19 cellular contexts compared by ENCODE assay signal in the genomic region with DNA sequence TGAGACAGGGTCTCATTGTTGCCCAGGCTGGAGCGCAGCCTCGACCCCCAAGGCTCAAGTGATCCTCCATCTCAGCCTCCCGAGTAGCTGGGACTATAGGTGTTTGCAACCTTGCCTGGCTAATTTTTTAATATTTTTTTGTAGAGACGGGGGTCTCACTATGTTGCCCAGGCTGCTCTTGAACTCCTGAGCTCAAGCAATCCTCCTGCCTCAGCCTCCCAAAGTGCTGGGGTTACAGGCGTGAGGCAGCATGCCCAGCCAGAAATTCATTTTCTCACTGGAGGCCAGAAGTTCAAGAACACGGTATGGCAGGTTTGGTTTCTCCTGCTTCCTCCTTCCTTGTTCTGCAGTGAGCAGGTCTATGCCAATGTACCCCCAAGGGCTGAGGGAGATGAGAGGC. TPM values are rescaled to one million over a fixed set of nuclear protein-coding genes. Genes with fewer than 3 reads are reported as not detected.
DNase-seq lines count a peak whose midpoint lies in the region; ATAC-seq and TF ChIP-seq lines count a peak whose summit lies in the region.
"Had no signal": no experiment of that assay in that cellular context is flagged by ENCODE, and none has a peak within 500 bp of the region (broad histone marks: within the 10 kb centered on the region; RNA-seq: fewer than 3 reads in every experiment).

No MANE protein-coding gene starts in this region.

- H3K4me3 ChIP-seq in endodermal cell (ENCODE audit: low read length) (no peak overlapping the region), neural cell (ENCODE audit: low read length) (peak overlapping the region; percentile 28), testis (no peak overlapping the region)

- H3K4me2 ChIP-seq in neural cell (ENCODE audit: low read length), result no peak overlapping the region

- H3K27ac ChIP-seq in endodermal cell (ENCODE audit: low read depth, low read length) (no peak overlapping the region), neural cell (ENCODE audit: low read length) (no peak overlapping the region), testis (peak overlapping the region; percentile 75 to 82)
- H3K27ac ChIP-seq: C4-2B had no signal

- H3K9ac ChIP-seq in endodermal cell (ENCODE audit: extremely low read depth, low read length, poor library complexity, severe bottlenecking), result no peak overlapping the region
- H3K9ac ChIP-seq in neural cell (ENCODE audit: low read length), result peak overlapping the region; percentile 20

- no peak for TF ChIP-seq EP300 in neural cell (conservative IDR thresholded peaks at IDR 0.05; ENCODE audit: poor library complexity, severe bottlenecking)

- POLR2A ChIA-PET in WTC11 (lab: Charles Lee), result no interaction called here

- no peaks in the 10 kb centered on the region for H3F3A ChIP-seq in neural cell (ENCODE audit: insufficient read depth, low read length, poor library complexity, severe bottlenecking)

- no peak overlapping the region for H3K4me3 Mint-ChIP-seq in WTC11
- no peak overlapping the region for H3K4me3 Mint-ChIP-seq in endodermal cell
- no peak overlapping the region for H3K4me3 Mint-ChIP-seq in HFFc6
- H3K4me3 Mint-ChIP-seq: activated naive CD4-positive, alpha-beta T cell treated with anti-CD3 and anti-CD28 coated beads, Interleukin-2, amount 10 ng/mL, durations not matched to agents 7 days and 5 days; brain had no signal

- H3K9me2 ChIP-seq in neural cell (ENCODE audit: insufficient read depth, low read length), result no peaks in the 10 kb centered on the region

- no peaks in the 10 kb centered on the region for H3K9me3 Mint-ChIP-seq in WTC11
- no peaks in the 10 kb centered on the region for H3K9me3 Mint-ChIP-seq in endodermal cell
- H3K9me3 Mint-ChIP-seq in HFFc6, result no peaks in the 10 kb centered on the region
- H3K9me3 Mint-ChIP-seq: activated naive CD4-positive, alpha-beta T cell treated with anti-CD3 and anti-CD28 coated beads, Interleukin-2, amount 10 ng/mL, durations not matched to agents 7 days and 5 days; brain had no signal

- H3K36me3 Mint-ChIP-seq in WTC11, result no peaks in the 10 kb centered on the region
- H3K36me3 Mint-ChIP-seq in endodermal cell (ENCODE audit: low read depth), result no peaks in the 10 kb centered on the region
- no peaks in the 10 kb centered on the region for H3K36me3 Mint-ChIP-seq in HFFc6 (ENCODE audit: low read depth)
- H3K36me3 Mint-ChIP-seq: activated naive CD4-positive, alpha-beta T cell treated with anti-CD3 and anti-CD28 coated beads, Interleukin-2, amount 10 ng/mL, durations not matched to agents 7 days and 5 days; brain had no signal

- H3K27me3 ChIP-seq in endodermal cell (ENCODE audit: control insufficient read depth, insufficient read depth, low read length, poor library complexity, severe bottlenecking), result no peaks in the 10 kb centered on the region
- no peaks in the 10 kb centered on the region for H3K27me3 ChIP-seq in neural cell (ENCODE audit: insufficient read depth, low read depth, low read length)
- H3K27me3 ChIP-seq in testis, result no peaks in the 10 kb centered on the region

- WGBS in endodermal cell (ENCODE audit: insufficient coverage in 1 of 2, insufficient read length in 1 of 2), 2 experiments, result 92 to 93% methylated on average over 3 to 6 of the region's 6 CpGs
- WGBS in testis, 2 donors, result 71 to 74% methylated on average over 6 of the region's 6 CpGs

- H3K9me3 ChIP-seq in endodermal cell (ENCODE audit: control insufficient read depth, low read length) (no peaks in the 10 kb centered on the region), neural cell (ENCODE audit: low read length) (no peaks in the 10 kb centered on the region), testis (no peaks in the 10 kb centered on the region)

- no peaks in the 10 kb centered on the region for H4K20me1 ChIP-seq in neural cell (ENCODE audit: insufficient read depth)

- H3K4me1 ChIP-seq in endodermal cell (ENCODE audit: control insufficient read depth, insufficient read depth, low read length) (peaks cover 10% of the 10 kb centered on the region), testis (peaks cover 16% of the 10 kb centered on the region)

- ATAC-seq in WTC11 (no peak), omental fat pad (ENCODE audit: low FRiP score) (no peak)

- H3K36me3 ChIP-seq in endodermal cell (ENCODE audit: control insufficient read depth, insufficient read depth, low read length), result no peaks in the 10 kb centered on the region
- no peaks in the 10 kb centered on the region for H3K36me3 ChIP-seq in neural cell (ENCODE audit: insufficient read depth, low read length)
- no peaks in the 10 kb centered on the region for H3K36me3 ChIP-seq in testis (ENCODE audit: low read depth, missing control alignments)

- intact Hi-C loops in testis (cut with DNase I; ENCODE audit: low total_unique reads), result no loop called here

- TF ChIP-seq CTCF in WTC11 (IDR thresholded peaks at IDR 0.05) (no peak), endodermal cell (conservative IDR thresholded peaks at IDR 0.05) (no peak), neural cell (IDR thresholded peaks at IDR 0.05; ENCODE audit: poor library complexity, severe bottlenecking) (no peak), testis (IDR thresholded peaks at IDR 0.05) (no peak), HFFc6 (IDR thresholded peaks at IDR 0.05) (no peak), omental fat pad (IDR thresholded peaks at IDR 0.05) (no peak)

- CTCF ChIA-PET in WTC11 (lab: Charles Lee), result interaction anchor here (1.0 kb wide), 1 partner anchor 172 kb away, joined by 4 read pairs; no protein-coding TSS in a partner anchor

- H3K4me1 Mint-ChIP-seq in WTC11 (peaks cover 53% of the 10 kb centered on the region), endodermal cell (peaks cover 50% of the 10 kb centered on the region), HFFc6 (ENCODE audit: low read depth) (no peaks in the 10 kb centered on the region)

- DNase-seq in WTC11 (ENCODE audit: low spot score) (no peak), endodermal cell (no peak), testis (no peak), HFFc6 (no peak), omental fat pad (ENCODE audit: low spot score) (no peak)
- no peak for DNase-seq in activated naive CD4-positive, alpha-beta T cell treated with Interleukin-2 at 50 U/mL for 16 hours
- DNase-seq: activated CD4-positive, alpha-beta T cell treated with anti-CD3 and anti-CD28 coated beads for 4 hours; activated CD8-positive, alpha-beta memory T cell treated with anti-CD3 and anti-CD28 coated beads, Interleukin-2, amount 50 U/mL, for 4 hours; activated naive CD4-positive, alpha-beta T cell treated with anti-CD3 and anti-CD28 coated beads, Interleukin-2, amount 10 ng/mL, durations not matched to agents 7 days and 5 days; DMS53; NCI-H1930; NCI-H510A; T-helper 9 cell had no signal

- TF ChIP-seq POLR2A in testis (IDR thresholded peaks at IDR 0.05), result no peak

- no peak for TF ChIP-seq RAD21 in neural cell (conservative IDR thresholded peaks at IDR 0.05)

- H2AFZ ChIP-seq in neural cell (ENCODE audit: low read depth, low read length), result peak overlapping the region; percentile 40

- H3K79me2 ChIP-seq in neural cell (replicated peaks; ENCODE audit: insufficient read depth, low read length), result no peaks in the 10 kb centered on the region

- H3K27ac Mint-ChIP-seq in WTC11 (no peak overlapping the region), endodermal cell (peak overlapping the region; percentile 19), HFFc6 (no peak overlapping the region)
- H3K27ac Mint-ChIP-seq: activated naive CD4-positive, alpha-beta T cell treated with anti-CD3 and anti-CD28 coated beads, Interleukin-2, amount 10 ng/mL, durations not matched to agents 7 days and 5 days had no signal

- no peaks in the 10 kb centered on the region; the same call in 1 of the 2 replicates for H3K27me3 Mint-ChIP-seq in WTC11 (ENCODE audit: low read depth)
- no peaks in the 10 kb centered on the region for H3K27me3 Mint-ChIP-seq in endodermal cell (ENCODE audit: insufficient read depth)
- peaks cover 11% of the 10 kb centered on the region for H3K27me3 Mint-ChIP-seq in HFFc6 (ENCODE audit: insufficient read depth)
- H3K27me3 Mint-ChIP-seq: brain had no signal

TF ChIP-seq in WTC11, 78 proteins besides CTCF, POLR2A, EP300 and RAD21 (continues in another document):
- TF ChIP-seq TEAD1 (CRISPR knock-in tag; IDR thresholded peaks at IDR 0.05), result no peak

RNA-seq across cellular contexts. Expression of gene RNASE1, which starts 3.7 kb away (rescaled TPM):
- total RNA-seq in WTC11 (2021) (3.4 to 6.2 TPM (median 4.7 TPM) in 3 replicates), endodermal cell (10 to 100 TPM in 1 of 2 donors, 1 to 10 TPM in 1; 9.9 to 10.7 TPM), testis (1,000 to 10,000 TPM; 2,192 to 2,939 TPM), omental fat pad (1,000 to 10,000 TPM in 3 of 4 donors, 100 to 1,000 TPM in 1; 999 to 1,585 (median 1,253) TPM)
- 41.2 TPM for polyA plus RNA-seq in endodermal cell (2013, experiment 1 of 2)
- 25.8 TPM for polyA plus RNA-seq in endodermal cell (2013, experiment 2 of 2)
- polyA plus RNA-seq in neural cell (0.64 TPM in 1 of 2 replicates, not detected in the other), testis (ENCODE audit: insufficient read depth, low read depth, low replicate concordance) (1,880 TPM)
- polyA minus RNA-seq in neural cell, result not detected in 2 replicates
- total RNA-seq in HFFc6 (2021; fragmentation: NEBNext Ultra II Directional; extraction: Animal tissue kit (Norgen Biotek cat#: 25700)), result not detected
- total RNA-seq: OCI-LY7 had no signal

RNA-seq across cellular contexts. Expression of gene RNASE6, which starts 17.9 kb away (rescaled TPM):
- total RNA-seq in WTC11 (2021) (0.18 to 0.37 TPM (median 0.18 TPM) in 3 replicates), endodermal cell (not detected), testis (1 to 10 TPM in 1 of 2 donors, under 1 TPM in 1; 0.71 to 7.4 TPM), omental fat pad (10 to 100 TPM; 18.0 to 48.5 (median 30.1) TPM)
- not detected for polyA plus RNA-seq in endodermal cell (2013, experiment 1 of 2)
- polyA plus RNA-seq in endodermal cell (2013, experiment 2 of 2), result 0.33 TPM
- polyA plus RNA-seq in neural cell (not detected in 2 replicates), testis (ENCODE audit: insufficient read depth, low read depth, low replicate concordance) (11.0 TPM)
- not detected in 2 replicates for polyA minus RNA-seq in neural cell
- total RNA-seq in HFFc6 (2021; fragmentation: NEBNext Ultra II Directional; extraction: Animal tissue kit (Norgen Biotek cat#: 25700)), result not detected
- total RNA-seq: M059J, SK-MEL-5 had no signal

RNA-seq across cellular contexts. Expression of gene EDDM3B, which starts 30.7 kb away (rescaled TPM):
- total RNA-seq in WTC11 (2021) (not detected in 3 replicates), endodermal cell (not detected), testis (not detected), omental fat pad (not detected)
- polyA plus RNA-seq in endodermal cell (2013, experiment 1 of 2), result not detected
- polyA plus RNA-seq in endodermal cell (2013, experiment 2 of 2), result not detected
- polyA plus RNA-seq in neural cell (not detected in 2 replicates), testis (ENCODE audit: insufficient read depth, low read depth, low replicate concordance) (not detected)
- polyA minus RNA-seq in neural cell, result not detected in 2 replicates
- not detected for total RNA-seq in HFFc6 (2021; fragmentation: NEBNext Ultra II Directional; extraction: Animal tissue kit (Norgen Biotek cat#: 25700))
- total RNA-seq: M059J, OCI-LY7, SK-MEL-5 had no signal

RNA-seq across cellular contexts. Expression of gene EDDM3A, which starts 53.2 kb away (rescaled TPM):
- total RNA-seq in WTC11 (2021), result 0.20 TPM in 1 of 3 replicates, not detected in the others
- total RNA-seq in endodermal cell, result not detected
- not detected for polyA plus RNA-seq in endodermal cell (2013, experiment 1 of 2)
- polyA plus RNA-seq in endodermal cell (2013, experiment 2 of 2), result not detected
- not detected in 2 replicates for polyA plus RNA-seq in neural cell
- polyA minus RNA-seq in neural cell, result not detected in 2 replicates
- total RNA-seq in testis, result under 1 TPM in 1 of 2 donors, not detected in 1; 0.39 TPM
- 1.9 TPM for polyA plus RNA-seq in testis (ENCODE audit: insufficient read depth, low read depth, low replicate concordance)
- not detected for total RNA-seq in HFFc6 (2021; fragmentation: NEBNext Ultra II Directional; extraction: Animal tissue kit (Norgen Biotek cat#: 25700))
- total RNA-seq in omental fat pad, result not detected
- total RNA-seq: M059J, OCI-LY7, SK-MEL-5 had no signal

Comparison
In these comparisons a context has a peak if more than half of its experiments do, and no peak if none do; other contexts are left out.
1. H3K27ac ChIP-seq: peak in testis (2 of 2); none in endodermal cell (single experiment) and neural cell (single experiment).
2. RNA of gene RNASE1, which starts 3.7 kb away (total RNA-seq): 2,192 to 2,939 TPM in testis and 999 to 1,585 TPM in omental fat pad; 9.9 to 10.7 TPM in endodermal cell, 3.4 to 6.2 TPM in WTC11 and not detected in HFFc6; every median in the first group is over 10 times any median in the second.